Comparison of ENCODE assay signal across 1 cellular context in the genomic region with DNA sequence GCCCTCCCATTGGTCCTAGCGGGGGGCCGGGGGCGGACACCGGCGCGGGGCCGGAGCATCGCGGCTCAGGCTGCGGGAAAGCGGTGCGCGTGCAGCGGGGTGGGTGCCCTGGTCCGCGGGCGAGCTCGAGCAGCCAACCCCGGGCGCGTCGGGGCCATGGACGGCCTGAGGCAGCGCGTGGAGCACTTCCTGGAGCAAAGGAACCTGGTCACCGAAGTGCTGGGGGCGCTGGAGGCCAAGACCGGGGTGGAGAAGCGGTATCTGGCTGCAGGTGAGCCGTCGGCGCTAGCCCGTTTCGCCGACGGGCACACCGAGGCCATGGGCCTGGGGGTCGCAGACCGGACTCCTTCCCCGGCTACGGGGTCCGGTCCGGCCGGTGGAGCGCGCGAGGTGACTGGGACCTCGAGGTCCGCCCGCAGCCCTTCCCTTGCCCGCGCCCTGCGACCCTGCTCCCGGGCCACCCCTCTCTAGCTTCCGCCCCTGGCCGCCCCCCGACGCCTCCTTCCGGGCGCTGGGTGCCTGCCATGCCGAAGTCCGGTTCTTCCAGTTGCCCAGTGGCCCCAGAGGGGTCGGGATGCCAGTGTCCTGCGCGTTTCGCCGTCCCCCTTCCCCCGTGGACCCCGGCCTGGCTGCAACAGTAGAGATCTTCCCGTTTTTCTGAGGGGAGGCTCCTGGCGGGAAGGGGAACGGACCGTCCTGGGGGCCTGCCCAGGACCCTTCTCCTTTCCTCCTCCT.
TF ChIP-seq lines count a peak whose summit lies in the region.

Gene REEP6 (plus strand): TSS at position 68 of the 735 bp plus-strand sequence. CDS start 89 bp downstream, at position 157.

TF ChIP-seq in K562, 482 proteins besides CTCF, POLR2A, EP300 and RAD21 (continued from another document and continues in another):
- TF ChIP-seq NR1H2 (CRISPR knock-in tag; IDR thresholded peaks at IDR 0.05) (no peak), ZNF212 (CRISPR knock-in tag; IDR thresholded peaks at IDR 0.05) (no peak), SMARCA5 (IDR thresholded peaks at IDR 0.05) (0 out of 2 replicates have a peak, but pooled peaks have one; percentile 21), E2F3 (CRISPR knock-in tag; IDR thresholded peaks at IDR 0.05) (no peak), CHD1 (IDR thresholded peaks at IDR 0.05; ENCODE audit: low read length) (peak; percentile 94), EZH2 (IDR thresholded peaks at IDR 0.05; ENCODE audit: borderline replicate concordance, low read depth, low read length) (no peak), PBX2 (CRISPR knock-in tag; IDR thresholded peaks at IDR 0.05; ENCODE audit: low read depth) (no peak), PBX2 (tag; conservative IDR thresholded peaks at IDR 0.05; ENCODE audit: low read depth) (no peak), MITF (IDR thresholded peaks at IDR 0.05) (no peak), U2AF2 (optimal IDR thresholded peaks at IDR 0.05; ENCODE audit: low read depth, low read length) (no peak), PHB2 (IDR thresholded peaks at IDR 0.05; ENCODE audit: low read depth) (no peak), CBX1 (IDR thresholded peaks at IDR 0.05; ENCODE audit: low read depth) (no peak), CREB1 (IDR thresholded peaks at IDR 0.05) (no peak), CREB1 (CRISPR knock-in tag; IDR thresholded peaks at IDR 0.05) (no peak), ATF1 (CRISPR knock-in tag; IDR thresholded peaks at IDR 0.05) (no peak), ATF1 (tag; IDR thresholded peaks at IDR 0.05) (peak; percentile 5; the same call in 1 of the 2 replicates), ERF (CRISPR knock-in tag; IDR thresholded peaks at IDR 0.05) (no peak), XRCC3 (IDR thresholded peaks at IDR 0.05) (no peak), SMARCE1 (IDR thresholded peaks at IDR 0.05) (no peak), ZNF146 (CRISPR knock-in tag; IDR thresholded peaks at IDR 0.05; ENCODE audit: unreplicated experiment) (no peak), PHB (CRISPR knock-in tag; IDR thresholded peaks at IDR 0.05) (peak; percentile 68; the same call in 1 of the 2 replicates), GABPB2 (CRISPR knock-in tag; conservative IDR thresholded peaks at IDR 0.05) (no peak), MEIS2 (IDR thresholded peaks at IDR 0.05; ENCODE audit: partially characterized antibody) (no peak), CLOCK (CRISPR knock-in tag; IDR thresholded peaks at IDR 0.05; ENCODE audit: borderline replicate concordance) (no peak), GTF2A2 (tag; IDR thresholded peaks at IDR 0.05) (no peak), SIRT6 (IDR thresholded peaks at IDR 0.05; ENCODE audit: low read depth, low read length) (no peak), NFATC3 (IDR thresholded peaks at IDR 0.05) (no peak), ZNF407 (IDR thresholded peaks at IDR 0.05; ENCODE audit: low read depth) (no peak), NFE2L1 (tag; IDR thresholded peaks at IDR 0.05; ENCODE audit: borderline replicate concordance, low read depth) (no peak), ZSCAN32 (CRISPR knock-in tag; IDR thresholded peaks at IDR 0.05) (no peak), ELF1 (tag; IDR thresholded peaks at IDR 0.05) (no peak), ZFP30 (CRISPR knock-in tag; IDR thresholded peaks at IDR 0.05; ENCODE audit: borderline replicate concordance) (no peak), ZNF263 (CRISPR knock-in tag; IDR thresholded peaks at IDR 0.05; ENCODE audit: borderline replicate concordance) (peak; percentile 72; the same call in 1 of the 2 replicates), TEAD1 (CRISPR knock-in tag; IDR thresholded peaks at IDR 0.05) (no peak), CCNT2 (IDR thresholded peaks at IDR 0.05; ENCODE audit: borderline replicate concordance, extremely low read depth, insufficient read length, low read depth, low read length) (peak; percentile 12), RNF2 (IDR thresholded peaks at IDR 0.05) (no peak), ZZZ3 (IDR thresholded peaks at IDR 0.05) (no peak), ZFX (CRISPR knock-in tag; IDR thresholded peaks at IDR 0.05) (peak; percentile 35; the same call in 1 of the 2 replicates), EP400 (IDR thresholded peaks at IDR 0.05) (no peak), NONO (IDR thresholded peaks at IDR 0.05; ENCODE audit: low read depth in 2 of 2, low read length in 1 of 2) (peak in 1 of 2 experiments; percentile 66; a peak in 1 of 4 replicates), MEF2A (IDR thresholded peaks at IDR 0.05; ENCODE audit: control insufficient read depth, low read depth, low read length) (no peak), ZNF589 (CRISPR knock-in tag; IDR thresholded peaks at IDR 0.05; ENCODE audit: low read depth) (no peak), LCOR (CRISPR knock-in tag; IDR thresholded peaks at IDR 0.05) (no peak), MEF2D (tag; conservative IDR thresholded peaks at IDR 0.05; ENCODE audit: low read depth) (no peak)
- TF ChIP-seq, protein P1, sequence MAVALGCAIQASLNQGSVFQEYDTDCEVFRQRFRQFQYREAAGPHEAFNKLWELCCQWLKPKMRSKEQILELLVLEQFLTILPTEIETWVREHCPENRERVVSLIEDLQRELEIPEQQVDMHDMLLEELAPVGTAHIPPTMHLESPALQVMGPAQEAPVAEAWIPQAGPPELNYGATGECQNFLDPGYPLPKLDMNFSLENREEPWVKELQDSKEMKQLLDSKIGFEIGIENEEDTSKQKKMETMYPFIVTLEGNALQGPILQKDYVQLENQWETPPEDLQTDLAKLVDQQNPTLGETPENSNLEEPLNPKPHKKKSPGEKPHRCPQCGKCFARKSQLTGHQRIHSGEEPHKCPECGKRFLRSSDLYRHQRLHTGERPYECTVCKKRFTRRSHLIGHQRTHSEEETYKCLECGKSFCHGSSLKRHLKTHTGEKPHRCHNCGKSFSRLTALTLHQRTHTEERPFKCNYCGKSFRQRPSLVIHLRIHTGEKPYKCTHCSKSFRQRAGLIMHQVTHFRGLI (CRISPR knock-in tag; IDR thresholded peaks at IDR 0.05): no peak
- TF ChIP-seq, protein P2, sequence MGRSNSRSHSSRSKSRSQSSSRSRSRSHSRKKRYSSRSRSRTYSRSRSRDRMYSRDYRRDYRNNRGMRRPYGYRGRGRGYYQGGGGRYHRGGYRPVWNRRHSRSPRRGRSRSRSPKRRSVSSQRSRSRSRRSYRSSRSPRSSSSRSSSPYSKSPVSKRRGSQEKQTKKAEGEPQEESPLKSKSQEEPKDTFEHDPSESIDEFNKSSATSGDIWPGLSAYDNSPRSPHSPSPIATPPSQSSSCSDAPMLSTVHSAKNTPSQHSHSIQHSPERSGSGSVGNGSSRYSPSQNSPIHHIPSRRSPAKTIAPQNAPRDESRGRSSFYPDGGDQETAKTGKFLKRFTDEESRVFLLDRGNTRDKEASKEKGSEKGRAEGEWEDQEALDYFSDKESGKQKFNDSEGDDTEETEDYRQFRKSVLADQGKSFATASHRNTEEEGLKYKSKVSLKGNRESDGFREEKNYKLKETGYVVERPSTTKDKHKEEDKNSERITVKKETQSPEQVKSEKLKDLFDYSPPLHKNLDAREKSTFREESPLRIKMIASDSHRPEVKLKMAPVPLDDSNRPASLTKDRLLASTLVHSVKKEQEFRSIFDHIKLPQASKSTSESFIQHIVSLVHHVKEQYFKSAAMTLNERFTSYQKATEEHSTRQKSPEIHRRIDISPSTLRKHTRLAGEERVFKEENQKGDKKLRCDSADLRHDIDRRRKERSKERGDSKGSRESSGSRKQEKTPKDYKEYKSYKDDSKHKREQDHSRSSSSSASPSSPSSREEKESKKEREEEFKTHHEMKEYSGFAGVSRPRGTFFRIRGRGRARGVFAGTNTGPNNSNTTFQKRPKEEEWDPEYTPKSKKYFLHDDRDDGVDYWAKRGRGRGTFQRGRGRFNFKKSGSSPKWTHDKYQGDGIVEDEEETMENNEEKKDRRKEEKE (IDR thresholded peaks at IDR 0.05; ENCODE audit: borderline replicate concordance in 1 of 2, control insufficient read depth in 1 of 2, low read depth in 2 of 2, low read length in 1 of 2): no peak
